ENCODE assay signal across 22 cellular contexts in the genomic region with DNA sequence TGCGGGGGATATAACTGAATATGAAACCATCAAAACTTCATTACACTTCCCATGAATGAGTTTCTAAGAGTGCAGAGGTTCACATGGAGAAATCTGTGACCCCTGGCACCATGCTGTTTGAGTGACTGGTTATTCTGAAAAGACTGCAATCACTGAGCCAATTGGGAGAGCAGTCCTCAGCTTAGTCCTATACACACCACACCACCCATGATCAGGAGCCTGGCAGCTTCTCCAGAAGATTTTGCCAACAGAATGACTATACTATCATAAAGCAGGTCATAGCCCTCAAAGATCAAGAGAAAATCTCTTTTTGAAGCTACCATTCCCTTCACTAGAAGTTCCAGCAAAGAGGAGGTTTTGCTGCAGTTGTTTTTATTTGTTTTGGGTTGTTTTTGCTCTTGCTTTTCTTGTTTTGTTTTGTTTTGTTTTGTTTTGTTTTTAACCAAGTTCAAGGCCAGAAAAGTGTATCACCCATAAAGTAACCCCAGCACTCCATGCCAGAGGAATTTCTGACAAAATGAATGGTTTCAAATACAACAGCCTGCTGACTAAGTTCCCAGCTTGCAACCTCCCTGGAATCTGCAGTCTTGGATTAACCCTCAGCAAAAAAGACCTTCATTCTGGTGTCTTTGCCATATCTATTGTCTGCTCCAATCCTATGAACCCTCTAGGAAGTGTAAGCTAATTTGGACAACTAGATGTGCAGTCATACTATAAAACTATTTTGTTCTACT. TPM values are rescaled to one million over a fixed set of nuclear protein-coding genes. Genes with fewer than 3 reads are reported as not detected.
DNase-seq lines count a peak whose midpoint lies in the region; ATAC-seq and TF ChIP-seq lines count a peak whose summit lies in the region.
"Had no signal": no experiment of that assay in that cellular context is flagged by ENCODE, and none has a peak within 500 bp of the region (broad histone marks: within the 10 kb centered on the region; RNA-seq: fewer than 3 reads in every experiment).

No MANE protein-coding gene starts in this region.

- TF ChIP-seq CTCF in lower lobe of right lung (IDR thresholded peaks at IDR 0.05) (no peak), thoracic aorta (IDR thresholded peaks at IDR 0.05) (no peak), breast epithelium (IDR thresholded peaks at IDR 0.05) (no peak)

- H3K27me3 ChIP-seq in lower lobe of right lung (ENCODE audit: low read depth): no peaks in the 10 kb centered on the region
- no peaks in the 10 kb centered on the region for H3K27me3 ChIP-seq in thoracic aorta (replicated peaks; ENCODE audit: insufficient read depth)
- H3K27me3 ChIP-seq in effector memory CD4-positive, alpha-beta T cell (replicated peaks; ENCODE audit: control insufficient read depth, insufficient read depth, low read length, poor library complexity, severe bottlenecking): no peaks in the 10 kb centered on the region
- no peaks in the 10 kb centered on the region for H3K27me3 ChIP-seq in breast epithelium
- H3K27me3 ChIP-seq: Peyer's patch, sigmoid colon, SJCRH30, tibial artery had no signal

- peaks cover 11% of the 10 kb centered on the region for H3K4me1 ChIP-seq in lower lobe of right lung
- H3K4me1 ChIP-seq in thoracic aorta (ENCODE audit: control insufficient read depth in 1 of 2, low read depth in 2 of 2): peaks cover 13 to 27% of the 10 kb centered on the region in 2 donors
- no peaks in the 10 kb centered on the region for H3K4me1 ChIP-seq in effector memory CD4-positive, alpha-beta T cell (ENCODE audit: control insufficient read depth, insufficient read depth, low read length, poor library complexity, severe bottlenecking)
- no peaks in the 10 kb centered on the region for H3K4me1 ChIP-seq in breast epithelium
- H3K4me1 ChIP-seq: Peyer's patch, sigmoid colon had no signal

- ATAC-seq in lower lobe of right lung (no peak), thoracic aorta (ENCODE audit: insufficient number of reproducible peaks, low FRiP score, low read depth) (no peak)
- ATAC-seq: activated CD8-positive, alpha-beta T cell treated with anti-CD3 and anti-CD28 coated beads, Interleukin-2, amount 10 ng/mL, durations not matched to agents 7 days and 5 days; activated naive CD8-positive, alpha-beta T cell treated with anti-CD3 and anti-CD28 coated beads, Interleukin-2, amount 50 U/mL, for 24 hours; naive thymus-derived CD8-positive, alpha-beta T cell; stimulated activated naive CD8-positive, alpha-beta T cell treated with anti-CD3 and anti-CD28 coated beads, Interleukin-15, amount 100 ng/mL, for 72 hours had no signal

- no peak for TF ChIP-seq POLR2A in breast epithelium (IDR thresholded peaks at IDR 0.05)

- H3K9me3 ChIP-seq in lower lobe of right lung (no peaks in the 10 kb centered on the region), thoracic aorta (no peaks in the 10 kb centered on the region), breast epithelium (no peaks in the 10 kb centered on the region)
- H3K9me3 ChIP-seq in effector memory CD4-positive, alpha-beta T cell (ENCODE audit: control insufficient read depth, low read length): peaks cover 4% of the 10 kb centered on the region
- H3K9me3 ChIP-seq: Peyer's patch, sigmoid colon, SJCRH30, tibial artery had no signal

- H3K4me3 ChIP-seq in lower lobe of right lung (no peak overlapping the region), thoracic aorta (peak overlapping the region; percentile 25), breast epithelium (no peak overlapping the region)
- H3K4me3 ChIP-seq in effector memory CD4-positive, alpha-beta T cell (ENCODE audit: insufficient read depth, low read depth, low read length, poor library complexity, severe bottlenecking): no peak overlapping the region
- H3K4me3 ChIP-seq: Peyer's patch, sigmoid colon, SJCRH30, tibial artery had no signal

- intact Hi-C loops in lower lobe of right lung (cut with DNase I): no loop called here
- intact Hi-C loops in breast epithelium (cut with DNase I; ENCODE audit: low total_unique reads): no loop called here
- intact Hi-C loops in posterior cingulate gyrus (cut with DNase I): no loop called here

- peak overlapping the region; percentile 15 for H3K27ac ChIP-seq in lower lobe of right lung
- peak overlapping the region; percentile 16 to 36 for H3K27ac ChIP-seq in thoracic aorta
- H3K27ac ChIP-seq in effector memory CD4-positive, alpha-beta T cell (ENCODE audit: insufficient read depth, low read length, poor library complexity, severe bottlenecking): no peak overlapping the region
- H3K27ac ChIP-seq in breast epithelium: no peak overlapping the region
- H3K27ac ChIP-seq: Peyer's patch, sigmoid colon, SJCRH30, tibial artery had no signal

- DNase-seq in HEK293T (ENCODE audit: extremely low spot score) (no peak), dermis blood vessel endothelial cell (peak; percentile 3), lower lobe of right lung (no peak), thoracic aorta (ENCODE audit: low spot score) (no peak), breast epithelium (ENCODE audit: low spot score in 2 of 2) (no peak), posterior cingulate gyrus (no peak), anterior cingulate cortex (lab: John Stamatoyannopoulos, UW) (no peak)
- no peak for DNase-seq in effector memory CD4-positive, alpha-beta T cell
- DNase-seq: activated CD4-positive, CD25-positive, alpha-beta regulatory T cell treated with anti-CD3 and anti-CD28 coated beads, Interleukin-2, amount 50 U/mL, for 72 hours; activated CD8-positive, alpha-beta T cell treated with anti-CD3 and anti-CD28 coated beads, Interleukin-2, amount 10 ng/mL, durations not matched to agents 7 days and 5 days; activated effector memory CD4-positive, alpha-beta T cell treated with Interleukin-2 at 50 U/mL for 16 hours; activated naive CD8-positive, alpha-beta T cell treated with anti-CD3 and anti-CD28 coated beads, Interleukin-2, amount 50 U/mL, for 24 hours; activated T-cell treated with anti-CD3 and anti-CD28 coated beads for 4 hours; head of caudate nucleus; naive thymus-derived CD8-positive, alpha-beta T cell; NCI-H1694 treated with DMSO at 0.1 percent for 48 hours; NCI-H526 treated with DMSO at 0.1 percent for 48 hours; Peyer's patch; sigmoid colon; SJCRH30; stimulated activated naive CD8-positive, alpha-beta T cell treated with anti-CD3 and anti-CD28 coated beads, Interleukin-15, amount 100 ng/mL, for 72 hours; tibial artery had no signal

- POLR2A ChIA-PET in HEK293T (lab: Yijun Ruan, JAX): no interaction called here

- CTCF ChIA-PET in HEK293T (lab: Yijun Ruan, JAX): interaction anchor here (1.4 kb wide), 1 partner anchor 19 kb away, joined by 3 read pairs; a partner anchor contains a TSS

- H3K36me3 ChIP-seq in lower lobe of right lung: no peaks in the 10 kb centered on the region
- no peaks in the 10 kb centered on the region for H3K36me3 ChIP-seq in thoracic aorta
- H3K36me3 ChIP-seq in effector memory CD4-positive, alpha-beta T cell (ENCODE audit: control insufficient read depth, insufficient read depth, low read length): no peaks in the 10 kb centered on the region
- no peaks in the 10 kb centered on the region for H3K36me3 ChIP-seq in breast epithelium
- H3K36me3 ChIP-seq: Peyer's patch, sigmoid colon, SJCRH30, tibial artery had no signal

TF ChIP-seq in HEK293T, 16 proteins besides CTCF, POLR2A, EP300 and RAD21:
- TF ChIP-seq ZNF384 (IDR thresholded peaks at IDR 0.05) (no peak), NFRKB (IDR thresholded peaks at IDR 0.05) (no peak), HDGF (IDR thresholded peaks at IDR 0.05; ENCODE audit: borderline replicate concordance) (no peak), TARDBP (IDR thresholded peaks at IDR 0.05) (no peak), SUZ12 (IDR thresholded peaks at IDR 0.05) (no peak)
- TF ChIP-seq, protein P1, sequence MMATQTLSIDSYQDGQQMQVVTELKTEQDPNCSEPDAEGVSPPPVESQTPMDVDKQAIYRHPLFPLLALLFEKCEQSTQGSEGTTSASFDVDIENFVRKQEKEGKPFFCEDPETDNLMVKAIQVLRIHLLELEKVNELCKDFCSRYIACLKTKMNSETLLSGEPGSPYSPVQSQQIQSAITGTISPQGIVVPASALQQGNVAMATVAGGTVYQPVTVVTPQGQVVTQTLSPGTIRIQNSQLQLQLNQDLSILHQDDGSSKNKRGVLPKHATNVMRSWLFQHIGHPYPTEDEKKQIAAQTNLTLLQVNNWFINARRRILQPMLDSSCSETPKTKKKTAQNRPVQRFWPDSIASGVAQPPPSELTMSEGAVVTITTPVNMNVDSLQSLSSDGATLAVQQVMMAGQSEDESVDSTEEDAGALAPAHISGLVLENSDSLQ (IDR thresholded peaks at IDR 0.05): 0 out of 2 replicates have a peak, but pooled peaks have one; percentile 8
TF ChIP-seq in HEK293T: peak in this region for 1.

RNA-seq across cellular contexts. Expression of a gene that starts 19.7 kb away (rescaled TPM):
- total RNA-seq in dermis blood vessel endothelial cell (3.4 and 8.8 TPM in 2 replicates), lower lobe of right lung (17.2 TPM), thoracic aorta (10 to 100 TPM; 12.6 to 35.7 TPM), breast epithelium (10 to 100 TPM in 1 of 3 donors, 1 to 10 TPM in 2; 8.5 to 15.7 (median 8.6) TPM)
- total RNA-seq: activated CD8-positive, alpha-beta T cell treated with anti-CD3 and anti-CD28 coated beads, Interleukin-2, amount 10 ng/mL, durations not matched to agents 7 days and 5 days had no signal

Comparison
In these comparisons a context has a peak if more than half of its experiments do, and no peak if none do; other contexts are left out.
1. H3K27ac ChIP-seq: peak in lower lobe of right lung (single experiment) and thoracic aorta (2 of 2); none in effector memory CD4-positive, alpha-beta T cell (single experiment) and breast epithelium (0 of 2).